1 cellular context compared by ENCODE assay signal in the genomic region with DNA sequence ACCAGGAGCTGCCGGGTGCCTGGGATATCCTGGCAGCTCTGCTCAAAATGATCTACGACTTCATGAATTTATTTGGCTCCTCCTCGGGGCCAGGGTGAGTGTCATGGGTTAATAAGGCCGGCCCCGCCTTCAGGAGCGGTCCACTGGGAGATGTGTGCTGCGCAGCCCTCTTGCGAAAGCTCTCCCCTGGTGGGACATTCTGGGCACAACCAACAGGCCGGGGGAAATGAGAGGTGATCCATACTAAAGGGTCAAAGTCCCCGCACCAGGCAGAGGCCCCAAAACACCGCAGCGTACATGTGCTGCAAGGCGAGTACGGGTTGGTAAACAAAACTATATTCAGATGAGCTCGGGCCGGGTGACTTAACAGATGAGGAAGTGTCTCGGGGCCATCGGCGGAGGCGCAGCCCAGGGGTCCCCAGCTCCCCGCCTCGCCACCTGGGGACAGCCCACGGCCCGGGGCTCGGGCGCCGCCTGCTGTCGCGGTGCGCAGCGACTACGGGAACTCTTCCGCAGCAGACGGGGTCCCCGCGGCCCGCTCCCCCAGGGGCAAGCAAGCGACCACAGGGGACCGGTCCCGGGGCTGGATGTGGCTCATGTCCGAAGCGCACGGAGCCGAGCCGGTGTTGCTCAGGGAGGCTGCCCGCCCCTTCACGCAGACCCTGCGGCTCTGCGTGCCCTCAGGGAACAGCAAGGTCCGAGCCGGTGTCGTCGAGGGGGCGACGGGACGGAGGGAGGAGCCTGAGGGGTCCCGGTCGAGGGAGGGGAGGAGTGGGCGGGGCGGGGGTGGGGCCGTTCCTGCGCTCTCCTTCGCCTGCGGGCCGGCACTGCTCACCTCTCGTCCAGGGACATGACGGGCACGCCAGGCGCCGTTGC.
TF ChIP-seq lines count a peak whose summit lies in the region.

A gene with protein sequence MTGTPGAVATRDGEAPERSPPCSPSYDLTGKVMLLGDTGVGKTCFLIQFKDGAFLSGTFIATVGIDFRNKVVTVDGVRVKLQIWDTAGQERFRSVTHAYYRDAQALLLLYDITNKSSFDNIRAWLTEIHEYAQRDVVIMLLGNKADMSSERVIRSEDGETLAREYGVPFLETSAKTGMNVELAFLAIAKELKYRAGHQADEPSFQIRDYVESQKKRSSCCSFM (plus strand): TSS at position 834 of the 876 bp plus-strand sequence. CDS start 17 bp downstream, at position 851.

TF ChIP-seq in HEK293, 187 proteins besides CTCF, POLR2A, EP300 and RAD21 (continued from another document):
- TF ChIP-seq, protein P1, sequence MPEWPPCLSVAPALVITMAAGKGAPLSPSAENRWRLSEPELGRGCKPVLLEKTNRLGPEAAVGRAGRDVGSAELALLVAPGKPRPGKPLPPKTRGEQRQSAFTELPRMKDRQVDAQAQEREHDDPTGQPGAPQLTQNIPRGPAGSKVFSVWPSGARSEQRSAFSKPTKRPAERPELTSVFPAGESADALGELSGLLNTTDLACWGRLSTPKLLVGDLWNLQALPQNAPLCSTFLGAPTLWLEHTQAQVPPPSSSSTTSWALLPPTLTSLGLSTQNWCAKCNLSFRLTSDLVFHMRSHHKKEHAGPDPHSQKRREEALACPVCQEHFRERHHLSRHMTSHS (tag by site-specific recombination; IDR thresholded peaks at IDR 0.05), result no peak
- TF ChIP-seq IKZF3 (tag by site-specific recombination; IDR thresholded peaks at IDR 0.05), result no peak
- TF ChIP-seq ZEB2 (tag by site-specific recombination; IDR thresholded peaks at IDR 0.05), result no peak
- TF ChIP-seq ZFP37 (tag by site-specific recombination; IDR thresholded peaks at IDR 0.05), result no peak
- no peak for TF ChIP-seq TRIM28 (IDR thresholded peaks at IDR 0.05; ENCODE audit: borderline replicate concordance, low read length)
- no peak for TF ChIP-seq ZNF677 (tag by site-specific recombination; IDR thresholded peaks at IDR 0.05)
- no peak for TF ChIP-seq MZF1 (tag by site-specific recombination; IDR thresholded peaks at IDR 0.05; ENCODE audit: borderline replicate concordance)
- no peak for TF ChIP-seq PRDM1 (tag by site-specific recombination; IDR thresholded peaks at IDR 0.05)
